ENCODE assay signal across 1 cellular context in genomic region chr12:93467351-93468007, GRCh38.
TF ChIP-seq lines count a peak whose summit lies in the region.

TSS of gene MRPL42 (plus strand) at chr12:93467514. CDS start at chr12:93469286, 1,772 bp downstream.

TF ChIP-seq in K562, 482 proteins besides CTCF, POLR2A, EP300 and RAD21 (continued from another document and continues in another):
- TF ChIP-seq GTF2E2 (tag; IDR thresholded peaks at IDR 0.05) (0 out of 2 replicates have a peak, but pooled peaks have one; percentile 82), HINFP (tag; conservative IDR thresholded peaks at IDR 0.05; ENCODE audit: low read depth) (peak; percentile 72; the same call in 1 of the 2 replicates), MECOM (CRISPR knock-in tag; IDR thresholded peaks at IDR 0.05) (no peak), FUS (optimal IDR thresholded peaks at IDR 0.05; ENCODE audit: low read depth, low read length) (no peak), CEBPZ (IDR thresholded peaks at IDR 0.05; ENCODE audit: borderline replicate concordance, low read depth, low read length) (no peak), ZKSCAN1 (IDR thresholded peaks at IDR 0.05; ENCODE audit: low read depth, low read length) (0 out of 2 replicates have a peak, but pooled peaks have one; percentile 34), GTF3C2 (IDR thresholded peaks at IDR 0.05; ENCODE audit: borderline replicate concordance, extremely low read depth, insufficient read length) (no peak), ZNF695 (CRISPR knock-in tag; IDR thresholded peaks at IDR 0.05) (0 out of 2 replicates have a peak, but pooled peaks have one; percentile 48), ZNF3 (CRISPR knock-in tag; IDR thresholded peaks at IDR 0.05) (no peak), HDAC6 (IDR thresholded peaks at IDR 0.05; ENCODE audit: low read depth, low read length) (no peak), HSF4 (CRISPR knock-in tag; IDR thresholded peaks at IDR 0.05; ENCODE audit: borderline replicate concordance) (no peak), HNRNPLL (IDR thresholded peaks at IDR 0.05; ENCODE audit: low read depth, low read length, poor library complexity, severe bottlenecking) (peak; percentile 34), NFATC3 (IDR thresholded peaks at IDR 0.05) (no peak), CHAMP1 (IDR thresholded peaks at IDR 0.05) (peak; percentile 82), SMARCE1 (IDR thresholded peaks at IDR 0.05) (peak; percentile 70), ARNT (IDR thresholded peaks at IDR 0.05) (peak in 1 of 2 experiments; percentile 68; a peak in 1 of 4 replicates), MTA1 (IDR thresholded peaks at IDR 0.05; ENCODE audit: borderline replicate concordance) (peak; percentile 67), EWSR1 (IDR thresholded peaks at IDR 0.05; ENCODE audit: borderline replicate concordance, low read depth, partially characterized antibody) (no peak), CGGBP1 (CRISPR knock-in tag; IDR thresholded peaks at IDR 0.05) (no peak), POLR2G (IDR thresholded peaks at IDR 0.05; ENCODE audit: low read depth, low read length) (peak; percentile 89), ZNF318 (IDR thresholded peaks at IDR 0.05; ENCODE audit: borderline replicate concordance in 1 of 2, low read depth in 1 of 2) (no peak), TAF9B (IDR thresholded peaks at IDR 0.05; ENCODE audit: partially characterized antibody) (peak; percentile 95), NCOA6 (IDR thresholded peaks at IDR 0.05) (peak; percentile 63), ZBTB17 (CRISPR knock-in tag; IDR thresholded peaks at IDR 0.05) (peak; percentile 71; the same call in 1 of the 2 replicates), HOXB6 (CRISPR knock-in tag; IDR thresholded peaks at IDR 0.05; ENCODE audit: borderline replicate concordance) (no peak), SNAPC5 (CRISPR knock-in tag; IDR thresholded peaks at IDR 0.05) (no peak), CSDE1 (IDR thresholded peaks at IDR 0.05) (no peak), NCOA2 (IDR thresholded peaks at IDR 0.05; ENCODE audit: partially characterized antibody in 2 of 2) (no peak), E2F6 (IDR thresholded peaks at IDR 0.05; ENCODE audit: borderline replicate concordance in 1 of 2, extremely low read depth in 1 of 2, insufficient read depth in 1 of 2, insufficient read length in 1 of 2, low read depth in 1 of 2, low read length in 1 of 2, poor library complexity in 1 of 2, severe bottlenecking in 1 of 2) (peak; percentile 46 to 80), ZNF165 (CRISPR knock-in tag; IDR thresholded peaks at IDR 0.05; ENCODE audit: borderline replicate concordance) (no peak), PURB (CRISPR knock-in tag; IDR thresholded peaks at IDR 0.05; ENCODE audit: low read depth) (no peak), TAF7 (tag; IDR thresholded peaks at IDR 0.05) (peak; percentile 97), HNRNPH1 (optimal IDR thresholded peaks at IDR 0.05; ENCODE audit: low read depth, low read length) (no peak), ELF4 (CRISPR knock-in tag; IDR thresholded peaks at IDR 0.05) (peak; percentile 74), ZC3H4 (CRISPR knock-in tag; IDR thresholded peaks at IDR 0.05; ENCODE audit: borderline replicate concordance) (no peak), BACH1 (tag; IDR thresholded peaks at IDR 0.05) (peak; percentile 20; the same call in 1 of the 2 replicates), IFI16 (CRISPR knock-in tag; IDR thresholded peaks at IDR 0.05) (no peak), PCBP2 (IDR thresholded peaks at IDR 0.05; ENCODE audit: low read depth, low read length, poor library complexity, severe bottlenecking) (no peak), ZNF707 (CRISPR knock-in tag; conservative IDR thresholded peaks at IDR 0.05) (no peak), EP400 (IDR thresholded peaks at IDR 0.05) (peak; percentile 100), TAL1 (IDR thresholded peaks at IDR 0.05) (no peak), ESRRA (IDR thresholded peaks at IDR 0.05; ENCODE audit: borderline replicate concordance, low read depth) (peak; percentile 77), ZNF282 (CRISPR knock-in tag; IDR thresholded peaks at IDR 0.05) (no peak), STAG1 (CRISPR knock-in tag; IDR thresholded peaks at IDR 0.05; ENCODE audit: borderline replicate concordance) (no peak), MTF1 (CRISPR knock-in tag; IDR thresholded peaks at IDR 0.05; ENCODE audit: borderline replicate concordance) (0 out of 2 replicates have a peak, but pooled peaks have one; percentile 82), KDM2B (CRISPR knock-in tag; IDR thresholded peaks at IDR 0.05) (no peak), NR2F6 (CRISPR knock-in tag; IDR thresholded peaks at IDR 0.05) (0 out of 2 replicates have a peak, but pooled peaks have one; percentile 50)
